8 cellular contexts compared by ENCODE assay signal in the genomic region with DNA sequence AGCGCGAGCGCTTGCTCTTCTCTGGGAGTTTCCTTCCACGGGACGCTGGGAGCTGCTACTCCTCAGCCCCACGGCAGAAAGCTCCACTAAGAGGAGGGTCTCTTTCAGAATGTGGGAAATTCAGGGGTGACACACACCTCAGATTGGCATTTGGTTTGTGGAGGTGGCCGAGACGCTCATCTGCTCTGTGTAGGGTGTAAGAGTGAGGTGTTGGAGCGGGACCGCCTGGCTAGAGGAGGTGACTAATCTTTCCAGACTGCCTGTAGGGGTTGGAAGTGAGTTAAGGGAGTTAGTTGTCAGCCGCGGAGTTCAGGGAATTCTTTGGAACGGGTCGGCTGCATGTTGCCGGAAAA. TPM values are rescaled to one million over a fixed set of nuclear protein-coding genes. Genes with fewer than 3 reads are reported as not detected.
A peak's percentile ranks its signal among the peaks of the same experiment; 100 is the strongest.
DNase-seq lines count a peak whose midpoint lies in the region; ATAC-seq and TF ChIP-seq lines count a peak whose summit lies in the region.

No MANE protein-coding gene starts in this region.

- intact Hi-C loops in upper lobe of right lung (cut with DNase I) = no loop called here

- POLR2A ChIA-PET in AG04450 (lab: Yijun Ruan, JAX) = interaction anchor here (0.6 to 1.2 kb wide), 2 partner anchors 24 to 54 kb away, joined by 3 to 4 read pairs; no protein-coding TSS in a partner anchor

- H3K36me3 Mint-ChIP-seq in activated T-cell treated with anti-CD3 and anti-CD28 coated beads, Interleukin-2, amount 50 U/mL, for 24 hours (ENCODE audit: low read depth) = peaks cover 52% of the 10 kb centered on the region

- H3K4me3 Mint-ChIP-seq in activated T-cell treated with anti-CD3 and anti-CD28 coated beads, Interleukin-2, amount 50 U/mL, for 24 hours = peak overlapping the region; percentile 83

- H3K36me3 ChIP-seq in neutrophil (peaks cover 31% of the 10 kb centered on the region), upper lobe of right lung (peaks cover 33% of the 10 kb centered on the region)

- H3K4me1 ChIP-seq in neutrophil (ENCODE audit: control insufficient read depth in 1 of 2, insufficient read depth in 1 of 2, low read depth in 1 of 2, low read length in 1 of 2) = peaks cover 15 to 20% of the 10 kb centered on the region in 2 experiments
- H3K4me1 ChIP-seq in upper lobe of right lung = peaks cover 17% of the 10 kb centered on the region

- H3K27ac ChIP-seq in AG04450 (ENCODE audit: low read depth, low read length) = peak overlapping the region; percentile 89
- peak overlapping the region; percentile 67 for H3K27ac ChIP-seq in neutrophil
- H3K27ac ChIP-seq in upper lobe of right lung = peak overlapping the region; percentile 86

- H3K9me3 ChIP-seq in AG04450 (ENCODE audit: control insufficient read depth, insufficient read depth, low read length) (no peaks in the 10 kb centered on the region; the same call in 1 of the 2 replicates), neutrophil (no peaks in the 10 kb centered on the region), upper lobe of right lung (no peaks in the 10 kb centered on the region)

- peak overlapping the region; percentile 92 for H3K4me3 ChIP-seq in AG04450 (ENCODE audit: low read depth, low read length)
- H3K4me3 ChIP-seq in foreskin fibroblast (ENCODE audit: low read depth in 1 of 2, low read length in 2 of 2) = peak overlapping the region; percentile 75 to 97
- H3K4me3 ChIP-seq in neutrophil (ENCODE audit: low read depth in 1 of 2, low read length in 1 of 2) = peak overlapping the region; percentile 85 to 94
- peak overlapping the region; percentile 100 for H3K4me3 ChIP-seq in upper lobe of right lung

- DNase-seq in AG04450 (ENCODE audit: low read depth, low spot score) = no peak
- peak; percentile 20 to 61 for DNase-seq in Kasumi-1 (lab: John Stamatoyannopoulos, UW)
- DNase-seq in activated T-cell treated with anti-CD3 and anti-CD28 coated beads, Interleukin-2, amount 50 U/mL, for 24 hours = no peak
- DNase-seq in foreskin fibroblast = peak; percentile 51 to 77
- DNase-seq in upper lobe of right lung = no peak

- ATAC-seq in GM19324 (IDR thresholded peaks at IDR 0.05; ENCODE audit: low FRiP score, unreplicated experiment) = peak; percentile 5
- peak; percentile 43 for ATAC-seq in upper lobe of right lung
- ATAC-seq in GM18868 (IDR thresholded peaks at IDR 0.05; ENCODE audit: unreplicated experiment) = no peak

- TF ChIP-seq CTCF in AG04450 (IDR thresholded peaks at IDR 0.05; ENCODE audit: low read depth, low read length) = no peak
- TF ChIP-seq CTCF in foreskin fibroblast (IDR thresholded peaks at IDR 0.05; ENCODE audit: low read depth, low read length) = no peak
- no peak for TF ChIP-seq CTCF in neutrophil (IDR thresholded peaks at IDR 0.05)
- TF ChIP-seq CTCF in upper lobe of right lung (IDR thresholded peaks at IDR 0.05) = no peak

- H3K9me3 Mint-ChIP-seq in activated T-cell treated with anti-CD3 and anti-CD28 coated beads, Interleukin-2, amount 50 U/mL, for 24 hours = no peaks in the 10 kb centered on the region

- H3K27me3 ChIP-seq in AG04450 (ENCODE audit: control insufficient read depth, insufficient read depth, low read length) = peaks cover 7% of the 10 kb centered on the region
- peaks cover 29% of the 10 kb centered on the region for H3K27me3 ChIP-seq in neutrophil
- H3K27me3 ChIP-seq in upper lobe of right lung = no peaks in the 10 kb centered on the region

- H3K4me1 Mint-ChIP-seq in activated T-cell treated with anti-CD3 and anti-CD28 coated beads, Interleukin-2, amount 50 U/mL, for 24 hours (ENCODE audit: low read depth) = peaks cover 48% of the 10 kb centered on the region

- peak overlapping the region; percentile 87 for H3K27ac Mint-ChIP-seq in activated T-cell treated with anti-CD3 and anti-CD28 coated beads, Interleukin-2, amount 50 U/mL, for 24 hours

- CTCF ChIA-PET in AG04450 (lab: Charles Lee) = interaction anchor here (0.8 to 8.5 kb wide), 8 partner anchors 9 to 100 kb away, joined by 3 to 132 read pairs (median 6); no protein-coding TSS in a partner anchor

- peaks cover 6% of the 10 kb centered on the region for H3K27me3 Mint-ChIP-seq in activated T-cell treated with anti-CD3 and anti-CD28 coated beads, Interleukin-2, amount 50 U/mL, for 24 hours

RNA-seq across cellular contexts. Expression of a gene that starts 0.7 kb away (rescaled TPM):
- polyA plus RNA-seq in AG04450 (2011; rRNA removed) = 85.0 and 99.0 TPM in 2 replicates
- 106 and 118 TPM in 2 replicates for polyA minus RNA-seq in AG04450 (2011; rRNA and poly(A)+ RNA removed)
- 62.8 TPM for total RNA-seq in upper lobe of right lung

RNA-seq across cellular contexts. Expression of a gene that starts 41.7 kb away (rescaled TPM):
- 0.22 and 0.32 TPM in 2 replicates for polyA plus RNA-seq in AG04450 (2011; rRNA removed)
- 0.39 and 0.64 TPM in 2 replicates for polyA minus RNA-seq in AG04450 (2011; rRNA and poly(A)+ RNA removed)
- 1.6 TPM for total RNA-seq in upper lobe of right lung

Comparison
In these comparisons a context has a peak if more than half of its experiments do, and no peak if none do; other contexts are left out.
1. DNase-seq: peak in Kasumi-1 (2 of 2) and foreskin fibroblast (2 of 2); none in AG04450 (single experiment), activated T-cell treated with anti-CD3 and anti-CD28 coated beads, Interleukin-2, amount 50 U/mL, for 24 hours (single experiment) and upper lobe of right lung (single experiment).
2. Peak in every context shown above with its lines, with median percentiles within 50 percentile points of each other: H3K27ac ChIP-seq and H3K4me3 ChIP-seq.